ENCODE assay signal across 1 cellular context in genomic region chr6:168713839-168714238, GRCh38.
TF ChIP-seq lines count a peak whose summit lies in the region.

No MANE protein-coding gene starts in this region.

TF ChIP-seq in SK-N-SH, 30 proteins besides CTCF, POLR2A, EP300 and RAD21 (continued from another document):
- TF ChIP-seq REST (IDR thresholded peaks at IDR 0.05; ENCODE audit: low read depth, low read length) = no peak
- TF ChIP-seq POLR2AphosphoS5 (IDR thresholded peaks at IDR 0.05; ENCODE audit: low read depth, low read length) = no peak
- no peak for TF ChIP-seq TAF1 (IDR thresholded peaks at IDR 0.05; ENCODE audit: borderline replicate concordance, low read depth, low read length)
- no peak for TF ChIP-seq NFIC (IDR thresholded peaks at IDR 0.05; ENCODE audit: borderline replicate concordance)
- no peak for TF ChIP-seq GATA2 (CRISPR knock-in tag; IDR thresholded peaks at IDR 0.05)
- no peak for TF ChIP-seq MXI1 (IDR thresholded peaks at IDR 0.05; ENCODE audit: low read depth, low read length)
- TF ChIP-seq RXRA (IDR thresholded peaks at IDR 0.05; ENCODE audit: borderline replicate concordance, low read depth) = no peak
- TF ChIP-seq FOSL2 (IDR thresholded peaks at IDR 0.05; ENCODE audit: borderline replicate concordance, low read depth) = no peak
- TF ChIP-seq YY1 (IDR thresholded peaks at IDR 0.05; ENCODE audit: low read depth) = no peak
- no peak for TF ChIP-seq ELF1 (IDR thresholded peaks at IDR 0.05)
- no peak for TF ChIP-seq USF2 (IDR thresholded peaks at IDR 0.05; ENCODE audit: borderline replicate concordance, low read depth, low read length)
